ENCODE assay signal across 21 cellular contexts in the genomic region with DNA sequence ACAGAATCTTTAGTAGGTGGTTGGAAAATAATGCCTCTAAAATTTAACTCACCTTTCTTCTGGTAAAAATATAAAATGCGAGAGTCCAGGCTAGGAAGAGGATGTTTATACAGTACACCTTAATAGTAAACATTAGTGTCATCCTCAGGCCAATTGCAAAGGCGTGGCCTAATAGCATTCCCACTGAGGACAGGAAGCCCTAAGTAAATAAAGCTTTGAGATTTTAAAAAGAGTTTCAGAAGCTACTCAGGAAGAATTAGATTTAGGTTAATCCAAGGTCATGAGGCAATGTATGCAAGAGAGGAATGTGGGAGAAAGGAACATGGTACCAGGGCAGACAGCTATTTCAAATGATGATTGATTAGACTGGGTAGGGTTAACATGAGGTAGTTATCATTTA. TPM values are rescaled to one million over a fixed set of nuclear protein-coding genes. Genes with fewer than 3 reads are reported as not detected.
DNase-seq lines count a peak whose midpoint lies in the region; ATAC-seq, FAIRE-seq and TF ChIP-seq lines count a peak whose summit lies in the region.
"Had no signal": no experiment of that assay in that cellular context is flagged by ENCODE, and none has a peak within 500 bp of the region (broad histone marks: within the 10 kb centered on the region; RNA-seq: fewer than 3 reads in every experiment).

No MANE protein-coding gene starts in this region.

- no peak overlapping the region for H2AFZ ChIP-seq in hepatocyte

- H4K20me1 ChIP-seq in hepatocyte (ENCODE audit: insufficient read depth, poor library complexity, severe bottlenecking), result no peaks in the 10 kb centered on the region

- ATAC-seq in GM21619 (IDR thresholded peaks at IDR 0.05; ENCODE audit: unreplicated experiment) (no peak), HG02610 (IDR thresholded peaks at IDR 0.05; ENCODE audit: unreplicated experiment) (no peak)

- no peak for TF ChIP-seq POLR2A in GM12892 (IDR thresholded peaks at IDR 0.05; ENCODE audit: low read depth, low read length)

- DNase-seq in GM12892 (ENCODE audit: insufficient read length) (no peak), NCI-H748 treated with DMSO at 0.1 percent for 48 hours (lab: John Stamatoyannopoulos, UW) (peak; percentile 57), hepatocyte (ENCODE audit: low spot score) (no peak), NCI-H446 treated with DMSO at 0.1 percent for 48 hours (lab: John Stamatoyannopoulos, UW) (no peak)
- DNase-seq: ACHN, C1 segment of cervical spinal cord, GDM1, HFFc6, MG63, NCI-H1048, NCI-H1436, NCI-H1930, NCI-H345, NCI-H526 treated with DMSO at 0.1 percent for 48 hours had no signal

- H3K9me3 ChIP-seq in hepatocyte (ENCODE audit: low read depth), result no peaks in the 10 kb centered on the region
- H3K9me3 ChIP-seq: MG63 had no signal

- H3K4me2 ChIP-seq in hepatocyte, result no peak overlapping the region

- no peaks in the 10 kb centered on the region for H3K79me2 ChIP-seq in hepatocyte

- peak overlapping the region; percentile 52; the same call in 1 of the 2 replicates for H3K27ac ChIP-seq in 22Rv1
- H3K27ac ChIP-seq in hepatocyte, result peak overlapping the region; percentile 8
- H3K27ac ChIP-seq: RWPE1 had no signal

- peaks cover 8% of the 10 kb centered on the region for H3K4me1 ChIP-seq in hepatocyte (ENCODE audit: insufficient read depth)

- H3K9me2 ChIP-seq in hepatocyte (replicated peaks; ENCODE audit: insufficient read depth), result no peaks in the 10 kb centered on the region

- TF ChIP-seq CTCF in 22Rv1 (IDR thresholded peaks at IDR 0.05), result no peak
- no peak for TF ChIP-seq CTCF in hepatocyte (IDR thresholded peaks at IDR 0.05; ENCODE audit: poor library complexity)

- WGBS in hepatocyte (ENCODE audit: low lambda C conversion rate, missing lambda C conversion rate), result 43% methylated on average over 2 of the region's 2 CpGs

- no peaks in the 10 kb centered on the region for H3K36me3 ChIP-seq in hepatocyte (replicated peaks; ENCODE audit: insufficient read depth, low read depth)
- H3K36me3 ChIP-seq: MG63 had no signal

- H3K4me3 ChIP-seq in hepatocyte, result no peak overlapping the region
- H3K4me3 ChIP-seq: MG63 had no signal

- FAIRE-seq in GM12892 (lab: Jason Lieb, UNC), result peak; percentile 5
- FAIRE-seq: H1 had no signal

- H3K27me3 ChIP-seq in hepatocyte, result no peaks in the 10 kb centered on the region
- H3K27me3 ChIP-seq: MG63 had no signal

RNA-seq across cellular contexts. Expression of gene RPGR, which starts 49.5 kb away (rescaled TPM):
- 7.8 TPM for polyA plus RNA-seq in GM12892 (2012; ENCODE audit: missing spikeins)
- 9.8 and 15.9 TPM in 2 replicates for total RNA-seq in hepatocyte
- 7.2 and 7.6 TPM in 2 replicates for polyA plus RNA-seq in hepatocyte

RNA-seq across cellular contexts. Expression of gene SRPX, which starts 57.1 kb away (rescaled TPM):
- polyA plus RNA-seq in GM12892 (2012; ENCODE audit: missing spikeins), result 0.17 TPM
- 82.4 and 101 TPM in 2 replicates for total RNA-seq in hepatocyte
- 172 and 189 TPM in 2 replicates for polyA plus RNA-seq in hepatocyte
- total RNA-seq: HT-29; T-helper 1 cell treated with Interleukin-12 subunit alpha and Interleukin-12 subunit beta and Interleukin-4 antibody, amounts not matched to agents 30 ng/mL and 1 ng/mL, for 36 hours had no signal
